Comparison of ENCODE assay signal across 1 cellular context in the genomic region with DNA sequence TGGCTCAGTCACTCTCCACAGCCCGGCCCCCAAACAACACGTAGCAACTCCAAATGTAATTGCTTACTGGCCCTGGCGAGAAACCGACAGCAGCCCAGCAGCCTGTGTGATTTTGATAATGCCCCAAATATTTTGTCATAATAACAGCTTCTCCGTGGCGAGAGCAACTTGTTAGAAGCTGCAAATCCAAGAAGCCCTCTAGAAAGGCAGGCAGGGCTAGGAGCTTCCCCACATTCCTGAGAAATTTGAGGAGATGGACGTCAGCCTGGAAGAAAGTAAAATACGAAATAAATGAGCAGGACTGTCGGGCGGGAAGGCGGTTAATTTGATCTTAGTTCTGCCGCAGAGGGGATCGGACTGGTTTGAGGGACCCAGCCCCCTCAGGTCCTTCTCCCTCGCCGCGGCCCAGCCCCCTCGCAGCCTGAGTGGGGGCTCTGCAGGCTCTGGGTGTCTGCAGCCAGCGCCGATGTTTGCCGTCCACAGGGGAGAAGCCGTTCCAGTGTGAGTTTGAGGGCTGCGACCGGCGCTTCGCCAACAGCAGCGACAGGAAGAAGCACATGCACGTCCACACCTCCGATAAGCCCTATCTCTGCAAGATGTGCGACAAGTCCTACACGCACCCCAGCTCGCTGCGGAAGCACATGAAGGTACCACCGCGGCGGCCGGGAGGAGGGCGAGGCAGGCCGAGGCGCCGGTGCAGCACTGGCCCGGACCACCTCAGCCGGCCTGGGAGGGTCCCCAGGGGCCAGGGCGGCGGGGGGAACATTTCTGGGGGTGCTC.
TF ChIP-seq lines count a peak whose summit lies in the region.

No MANE protein-coding gene starts in this region.

TF ChIP-seq in WTC11, 78 proteins besides CTCF, POLR2A, EP300 and RAD21 (continued from another document and continues in another):
- TF ChIP-seq, protein P1, sequence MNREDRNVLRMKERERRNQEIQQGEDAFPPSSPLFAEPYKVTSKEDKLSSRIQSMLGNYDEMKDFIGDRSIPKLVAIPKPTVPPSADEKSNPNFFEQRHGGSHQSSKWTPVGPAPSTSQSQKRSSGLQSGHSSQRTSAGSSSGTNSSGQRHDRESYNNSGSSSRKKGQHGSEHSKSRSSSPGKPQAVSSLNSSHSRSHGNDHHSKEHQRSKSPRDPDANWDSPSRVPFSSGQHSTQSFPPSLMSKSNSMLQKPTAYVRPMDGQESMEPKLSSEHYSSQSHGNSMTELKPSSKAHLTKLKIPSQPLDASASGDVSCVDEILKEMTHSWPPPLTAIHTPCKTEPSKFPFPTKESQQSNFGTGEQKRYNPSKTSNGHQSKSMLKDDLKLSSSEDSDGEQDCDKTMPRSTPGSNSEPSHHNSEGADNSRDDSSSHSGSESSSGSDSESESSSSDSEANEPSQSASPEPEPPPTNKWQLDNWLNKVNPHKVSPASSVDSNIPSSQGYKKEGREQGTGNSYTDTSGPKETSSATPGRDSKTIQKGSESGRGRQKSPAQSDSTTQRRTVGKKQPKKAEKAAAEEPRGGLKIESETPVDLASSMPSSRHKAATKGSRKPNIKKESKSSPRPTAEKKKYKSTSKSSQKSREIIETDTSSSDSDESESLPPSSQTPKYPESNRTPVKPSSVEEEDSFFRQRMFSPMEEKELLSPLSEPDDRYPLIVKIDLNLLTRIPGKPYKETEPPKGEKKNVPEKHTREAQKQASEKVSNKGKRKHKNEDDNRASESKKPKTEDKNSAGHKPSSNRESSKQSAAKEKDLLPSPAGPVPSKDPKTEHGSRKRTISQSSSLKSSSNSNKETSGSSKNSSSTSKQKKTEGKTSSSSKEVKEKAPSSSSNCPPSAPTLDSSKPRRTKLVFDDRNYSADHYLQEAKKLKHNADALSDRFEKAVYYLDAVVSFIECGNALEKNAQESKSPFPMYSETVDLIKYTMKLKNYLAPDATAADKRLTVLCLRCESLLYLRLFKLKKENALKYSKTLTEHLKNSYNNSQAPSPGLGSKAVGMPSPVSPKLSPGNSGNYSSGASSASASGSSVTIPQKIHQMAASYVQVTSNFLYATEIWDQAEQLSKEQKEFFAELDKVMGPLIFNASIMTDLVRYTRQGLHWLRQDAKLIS (CRISPR knock-in tag; IDR thresholded peaks at IDR 0.05; ENCODE audit: borderline replicate concordance) = peak; percentile 89; the same call in 1 of the 2 replicates
- TF ChIP-seq, protein P2, sequence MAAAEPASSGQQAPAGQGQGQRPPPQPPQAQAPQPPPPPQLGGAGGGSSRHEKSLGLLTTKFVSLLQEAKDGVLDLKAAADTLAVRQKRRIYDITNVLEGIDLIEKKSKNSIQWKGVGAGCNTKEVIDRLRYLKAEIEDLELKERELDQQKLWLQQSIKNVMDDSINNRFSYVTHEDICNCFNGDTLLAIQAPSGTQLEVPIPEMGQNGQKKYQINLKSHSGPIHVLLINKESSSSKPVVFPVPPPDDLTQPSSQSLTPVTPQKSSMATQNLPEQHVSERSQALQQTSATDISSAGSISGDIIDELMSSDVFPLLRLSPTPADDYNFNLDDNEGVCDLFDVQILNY (CRISPR knock-in tag; IDR thresholded peaks at IDR 0.05) = 0 out of 2 replicates have a peak, but pooled peaks have one; percentile 15
- TF ChIP-seq, protein P3, sequence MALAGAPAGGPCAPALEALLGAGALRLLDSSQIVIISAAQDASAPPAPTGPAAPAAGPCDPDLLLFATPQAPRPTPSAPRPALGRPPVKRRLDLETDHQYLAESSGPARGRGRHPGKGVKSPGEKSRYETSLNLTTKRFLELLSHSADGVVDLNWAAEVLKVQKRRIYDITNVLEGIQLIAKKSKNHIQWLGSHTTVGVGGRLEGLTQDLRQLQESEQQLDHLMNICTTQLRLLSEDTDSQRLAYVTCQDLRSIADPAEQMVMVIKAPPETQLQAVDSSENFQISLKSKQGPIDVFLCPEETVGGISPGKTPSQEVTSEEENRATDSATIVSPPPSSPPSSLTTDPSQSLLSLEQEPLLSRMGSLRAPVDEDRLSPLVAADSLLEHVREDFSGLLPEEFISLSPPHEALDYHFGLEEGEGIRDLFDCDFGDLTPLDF (CRISPR knock-in tag; IDR thresholded peaks at IDR 0.05) = no peak
- TF ChIP-seq IRF2 (CRISPR knock-in tag; IDR thresholded peaks at IDR 0.05; ENCODE audit: borderline replicate concordance, low read depth) (no peak), ZBTB21 (CRISPR knock-in tag; IDR thresholded peaks at IDR 0.05; ENCODE audit: borderline replicate concordance) (peak; percentile 50; the same call in 1 of the 2 replicates), JAZF1 (CRISPR knock-in tag; IDR thresholded peaks at IDR 0.05) (no peak), TEAD4 (CRISPR knock-in tag; IDR thresholded peaks at IDR 0.05) (no peak), ETV6 (CRISPR knock-in tag; IDR thresholded peaks at IDR 0.05) (peak; percentile 58; the same call in 1 of the 2 replicates), ZNF138 (CRISPR knock-in tag; conservative IDR thresholded peaks at IDR 0.05) (0 out of 2 replicates have a peak, but pooled peaks have one; percentile 52), CREM (CRISPR knock-in tag; IDR thresholded peaks at IDR 0.05) (no peak), GABPB1 (CRISPR knock-in tag; IDR thresholded peaks at IDR 0.05) (no peak), NR1H2 (CRISPR knock-in tag; IDR thresholded peaks at IDR 0.05) (no peak), ATF1 (CRISPR knock-in tag; IDR thresholded peaks at IDR 0.05) (peak; percentile 32; the same call in 1 of the 2 replicates), FOXJ3 (CRISPR knock-in tag; IDR thresholded peaks at IDR 0.05; ENCODE audit: borderline replicate concordance) (no peak), FOXP1 (CRISPR knock-in tag; IDR thresholded peaks at IDR 0.05; ENCODE audit: borderline replicate concordance) (peak; percentile 81; the same call in 1 of the 2 replicates), TP53 (CRISPR knock-in tag; IDR thresholded peaks at IDR 0.05) (peak; percentile 80; the same call in 1 of the 2 replicates), NFYB (CRISPR knock-in tag; conservative IDR thresholded peaks at IDR 0.05; ENCODE audit: low read depth) (0 out of 2 replicates have a peak, but pooled peaks have one; percentile 7), SOX15 (CRISPR knock-in tag; IDR thresholded peaks at IDR 0.05) (no peak), ZNF263 (CRISPR knock-in tag; IDR thresholded peaks at IDR 0.05; ENCODE audit: low read depth) (no peak; the same call in 1 of the 2 replicates), GRHL2 (CRISPR knock-in tag; IDR thresholded peaks at IDR 0.05; ENCODE audit: insufficient replicate concordance, severe bottlenecking) (no peak), ZNF671 (CRISPR knock-in tag; IDR thresholded peaks at IDR 0.05) (no peak), HMGA2 (CRISPR knock-in tag; IDR thresholded peaks at IDR 0.05) (no peak), SMAD4 (CRISPR knock-in tag; IDR thresholded peaks at IDR 0.05) (no peak), RORB (CRISPR knock-in tag; IDR thresholded peaks at IDR 0.05) (no peak)
- TF ChIP-seq, protein P4, sequence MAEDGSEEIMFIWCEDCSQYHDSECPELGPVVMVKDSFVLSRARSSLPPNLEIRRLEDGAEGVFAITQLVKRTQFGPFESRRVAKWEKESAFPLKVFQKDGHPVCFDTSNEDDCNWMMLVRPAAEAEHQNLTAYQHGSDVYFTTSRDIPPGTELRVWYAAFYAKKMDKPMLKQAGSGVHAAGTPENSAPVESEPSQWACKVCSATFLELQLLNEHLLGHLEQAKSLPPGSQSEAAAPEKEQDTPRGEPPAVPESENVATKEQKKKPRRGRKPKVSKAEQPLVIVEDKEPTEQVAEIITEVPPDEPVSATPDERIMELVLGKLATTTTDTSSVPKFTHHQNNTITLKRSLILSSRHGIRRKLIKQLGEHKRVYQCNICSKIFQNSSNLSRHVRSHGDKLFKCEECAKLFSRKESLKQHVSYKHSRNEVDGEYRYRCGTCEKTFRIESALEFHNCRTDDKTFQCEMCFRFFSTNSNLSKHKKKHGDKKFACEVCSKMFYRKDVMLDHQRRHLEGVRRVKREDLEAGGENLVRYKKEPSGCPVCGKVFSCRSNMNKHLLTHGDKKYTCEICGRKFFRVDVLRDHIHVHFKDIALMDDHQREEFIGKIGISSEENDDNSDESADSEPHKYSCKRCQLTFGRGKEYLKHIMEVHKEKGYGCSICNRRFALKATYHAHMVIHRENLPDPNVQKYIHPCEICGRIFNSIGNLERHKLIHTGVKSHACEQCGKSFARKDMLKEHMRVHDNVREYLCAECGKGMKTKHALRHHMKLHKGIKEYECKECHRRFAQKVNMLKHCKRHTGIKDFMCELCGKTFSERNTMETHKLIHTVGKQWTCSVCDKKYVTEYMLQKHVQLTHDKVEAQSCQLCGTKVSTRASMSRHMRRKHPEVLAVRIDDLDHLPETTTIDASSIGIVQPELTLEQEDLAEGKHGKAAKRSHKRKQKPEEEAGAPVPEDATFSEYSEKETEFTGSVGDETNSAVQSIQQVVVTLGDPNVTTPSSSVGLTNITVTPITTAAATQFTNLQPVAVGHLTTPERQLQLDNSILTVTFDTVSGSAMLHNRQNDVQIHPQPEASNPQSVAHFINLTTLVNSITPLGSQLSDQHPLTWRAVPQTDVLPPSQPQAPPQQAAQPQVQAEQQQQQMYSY (CRISPR knock-in tag; IDR thresholded peaks at IDR 0.05) = peak; percentile 70
- TF ChIP-seq, protein P5, sequence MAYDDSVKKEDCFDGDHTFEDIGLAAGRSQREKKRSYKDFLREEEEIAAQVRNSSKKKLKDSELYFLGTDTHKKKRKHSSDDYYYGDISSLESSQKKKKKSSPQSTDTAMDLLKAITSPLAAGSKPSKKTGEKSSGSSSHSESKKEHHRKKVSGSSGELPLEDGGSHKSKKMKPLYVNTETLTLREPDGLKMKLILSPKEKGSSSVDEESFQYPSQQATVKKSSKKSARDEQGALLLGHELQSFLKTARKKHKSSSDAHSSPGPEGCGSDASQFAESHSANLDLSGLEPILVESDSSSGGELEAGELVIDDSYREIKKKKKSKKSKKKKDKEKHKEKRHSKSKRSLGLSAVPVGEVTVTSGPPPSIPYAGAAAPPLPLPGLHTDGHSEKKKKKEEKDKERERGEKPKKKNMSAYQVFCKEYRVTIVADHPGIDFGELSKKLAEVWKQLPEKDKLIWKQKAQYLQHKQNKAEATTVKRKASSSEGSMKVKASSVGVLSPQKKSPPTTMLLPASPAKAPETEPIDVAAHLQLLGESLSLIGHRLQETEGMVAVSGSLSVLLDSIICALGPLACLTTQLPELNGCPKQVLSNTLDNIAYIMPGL (CRISPR knock-in tag; IDR thresholded peaks at IDR 0.05) = peak; percentile 60; the same call in 1 of the 2 replicates
- TF ChIP-seq, protein P6, sequence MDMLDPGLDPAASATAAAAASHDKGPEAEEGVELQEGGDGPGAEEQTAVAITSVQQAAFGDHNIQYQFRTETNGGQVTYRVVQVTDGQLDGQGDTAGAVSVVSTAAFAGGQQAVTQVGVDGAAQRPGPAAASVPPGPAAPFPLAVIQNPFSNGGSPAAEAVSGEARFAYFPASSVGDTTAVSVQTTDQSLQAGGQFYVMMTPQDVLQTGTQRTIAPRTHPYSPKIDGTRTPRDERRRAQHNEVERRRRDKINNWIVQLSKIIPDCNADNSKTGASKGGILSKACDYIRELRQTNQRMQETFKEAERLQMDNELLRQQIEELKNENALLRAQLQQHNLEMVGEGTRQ (CRISPR knock-in tag; IDR thresholded peaks at IDR 0.05) = no peak
- TF ChIP-seq, protein P7, sequence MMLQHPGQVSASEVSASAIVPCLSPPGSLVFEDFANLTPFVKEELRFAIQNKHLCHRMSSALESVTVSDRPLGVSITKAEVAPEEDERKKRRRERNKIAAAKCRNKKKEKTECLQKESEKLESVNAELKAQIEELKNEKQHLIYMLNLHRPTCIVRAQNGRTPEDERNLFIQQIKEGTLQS (CRISPR knock-in tag; conservative IDR thresholded peaks at IDR 0.05) = no peak
- TF ChIP-seq, protein P8, sequence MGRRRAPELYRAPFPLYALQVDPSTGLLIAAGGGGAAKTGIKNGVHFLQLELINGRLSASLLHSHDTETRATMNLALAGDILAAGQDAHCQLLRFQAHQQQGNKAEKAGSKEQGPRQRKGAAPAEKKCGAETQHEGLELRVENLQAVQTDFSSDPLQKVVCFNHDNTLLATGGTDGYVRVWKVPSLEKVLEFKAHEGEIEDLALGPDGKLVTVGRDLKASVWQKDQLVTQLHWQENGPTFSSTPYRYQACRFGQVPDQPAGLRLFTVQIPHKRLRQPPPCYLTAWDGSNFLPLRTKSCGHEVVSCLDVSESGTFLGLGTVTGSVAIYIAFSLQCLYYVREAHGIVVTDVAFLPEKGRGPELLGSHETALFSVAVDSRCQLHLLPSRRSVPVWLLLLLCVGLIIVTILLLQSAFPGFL (CRISPR knock-in tag; IDR thresholded peaks at IDR 0.05; ENCODE audit: borderline replicate concordance) = no peak
- TF ChIP-seq, protein P9, sequence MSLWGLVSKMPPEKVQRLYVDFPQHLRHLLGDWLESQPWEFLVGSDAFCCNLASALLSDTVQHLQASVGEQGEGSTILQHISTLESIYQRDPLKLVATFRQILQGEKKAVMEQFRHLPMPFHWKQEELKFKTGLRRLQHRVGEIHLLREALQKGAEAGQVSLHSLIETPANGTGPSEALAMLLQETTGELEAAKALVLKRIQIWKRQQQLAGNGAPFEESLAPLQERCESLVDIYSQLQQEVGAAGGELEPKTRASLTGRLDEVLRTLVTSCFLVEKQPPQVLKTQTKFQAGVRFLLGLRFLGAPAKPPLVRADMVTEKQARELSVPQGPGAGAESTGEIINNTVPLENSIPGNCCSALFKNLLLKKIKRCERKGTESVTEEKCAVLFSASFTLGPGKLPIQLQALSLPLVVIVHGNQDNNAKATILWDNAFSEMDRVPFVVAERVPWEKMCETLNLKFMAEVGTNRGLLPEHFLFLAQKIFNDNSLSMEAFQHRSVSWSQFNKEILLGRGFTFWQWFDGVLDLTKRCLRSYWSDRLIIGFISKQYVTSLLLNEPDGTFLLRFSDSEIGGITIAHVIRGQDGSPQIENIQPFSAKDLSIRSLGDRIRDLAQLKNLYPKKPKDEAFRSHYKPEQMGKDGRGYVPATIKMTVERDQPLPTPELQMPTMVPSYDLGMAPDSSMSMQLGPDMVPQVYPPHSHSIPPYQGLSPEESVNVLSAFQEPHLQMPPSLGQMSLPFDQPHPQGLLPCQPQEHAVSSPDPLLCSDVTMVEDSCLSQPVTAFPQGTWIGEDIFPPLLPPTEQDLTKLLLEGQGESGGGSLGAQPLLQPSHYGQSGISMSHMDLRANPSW (CRISPR knock-in tag; conservative IDR thresholded peaks at IDR 0.05; ENCODE audit: low read depth) = no peak
- TF ChIP-seq, protein P10, sequence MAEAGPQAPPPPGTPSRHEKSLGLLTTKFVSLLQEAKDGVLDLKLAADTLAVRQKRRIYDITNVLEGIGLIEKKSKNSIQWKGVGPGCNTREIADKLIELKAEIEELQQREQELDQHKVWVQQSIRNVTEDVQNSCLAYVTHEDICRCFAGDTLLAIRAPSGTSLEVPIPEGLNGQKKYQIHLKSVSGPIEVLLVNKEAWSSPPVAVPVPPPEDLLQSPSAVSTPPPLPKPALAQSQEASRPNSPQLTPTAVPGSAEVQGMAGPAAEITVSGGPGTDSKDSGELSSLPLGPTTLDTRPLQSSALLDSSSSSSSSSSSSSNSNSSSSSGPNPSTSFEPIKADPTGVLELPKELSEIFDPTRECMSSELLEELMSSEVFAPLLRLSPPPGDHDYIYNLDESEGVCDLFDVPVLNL (CRISPR knock-in tag; IDR thresholded peaks at IDR 0.05; ENCODE audit: borderline replicate concordance, low read depth) = 0 out of 2 replicates have a peak, but pooled peaks have one; percentile 22
